16 cellular contexts compared by ENCODE assay signal in genomic region chr7:74280985-74281384, GRCh38. TPM values are rescaled to one million over a fixed set of nuclear protein-coding genes. Genes with fewer than 3 reads are reported as not detected.
A peak's percentile ranks its signal among the peaks of the same experiment; 100 is the strongest.
DNase-seq lines count a peak whose midpoint lies in the region; ATAC-seq, FAIRE-seq and TF ChIP-seq lines count a peak whose summit lies in the region.
"Had no signal": no experiment of that assay in that cellular context is flagged by ENCODE, and none has a peak within 500 bp of the region (broad histone marks: within the 10 kb centered on the region; RNA-seq: fewer than 3 reads in every experiment).

No MANE protein-coding gene starts in this region.

- H2AFZ ChIP-seq in HepG2 (ENCODE audit: low read length), result no peak overlapping the region
- H2AFZ ChIP-seq in astrocyte (ENCODE audit: low read depth, low read length), result no peak overlapping the region
- H2AFZ ChIP-seq in hepatocyte, result no peak overlapping the region
- H2AFZ ChIP-seq: GM23338 had no signal

- H3K36me3 ChIP-seq in HepG2 (replicated peaks in 1 of 2; ENCODE audit: control insufficient read depth in 1 of 2, insufficient read depth in 2 of 2, low read length in 2 of 2), result no peaks in the 10 kb centered on the region
- no peaks in the 10 kb centered on the region for H3K36me3 ChIP-seq in right lobe of liver
- H3K36me3 ChIP-seq in astrocyte (ENCODE audit: insufficient read depth, low read length), result no peaks in the 10 kb centered on the region
- H3K36me3 ChIP-seq in hepatocyte (replicated peaks; ENCODE audit: insufficient read depth, low read depth), result no peaks in the 10 kb centered on the region
- no peaks in the 10 kb centered on the region for H3K36me3 ChIP-seq in transverse colon
- H3K36me3 ChIP-seq: ovary had no signal

- TF ChIP-seq CTCF in HepG2 (CRISPR knock-in tag; IDR thresholded peaks at IDR 0.05), result no peak
- TF ChIP-seq CTCF in right lobe of liver (IDR thresholded peaks at IDR 0.05), result no peak
- TF ChIP-seq CTCF in astrocyte (IDR thresholded peaks at IDR 0.05; ENCODE audit: insufficient read depth, low read depth, low read length), result no peak
- TF ChIP-seq CTCF in hepatocyte (IDR thresholded peaks at IDR 0.05; ENCODE audit: poor library complexity), result no peak
- TF ChIP-seq CTCF in transverse colon (IDR thresholded peaks at IDR 0.05), result no peak

- H3K27me3 ChIP-seq in HepG2 (ENCODE audit: control insufficient read depth in 1 of 2, insufficient read depth in 2 of 2, low read length in 2 of 2) (peaks cover 0 to 12% of the 10 kb centered on the region in 2 experiments; a peak in 2 of 5 replicates), right lobe of liver (no peaks in the 10 kb centered on the region), astrocyte (ENCODE audit: insufficient read depth, low read length) (no peaks in the 10 kb centered on the region), hepatocyte (no peaks in the 10 kb centered on the region), transverse colon (no peaks in the 10 kb centered on the region)
- H3K27me3 ChIP-seq: ovary had no signal

- no peaks in the 10 kb centered on the region for H3K36me3 Mint-ChIP-seq in astrocyte (ENCODE audit: low read depth, unreplicated experiment)
- H3K36me3 Mint-ChIP-seq in natural killer cell treated with Interleukin-12 subunit alpha and Interleukin-12 subunit beta and Interleukin-15 and Interleukin-18, amount 100 ng/mL, for 72 hours, result no peaks in the 10 kb centered on the region

- H3K27ac ChIP-seq in HepG2 (ENCODE audit: extremely low read length, insufficient read depth, low read length) (no peak overlapping the region), right lobe of liver (no peak overlapping the region), astrocyte (ENCODE audit: low read depth, low read length) (no peak overlapping the region), hepatocyte (peak overlapping the region; percentile 92), transverse colon (peak overlapping the region in 2 of 4 donors; percentile 71 to 78)
- H3K27ac ChIP-seq: ovary had no signal

- intact Hi-C loops in HepG2 (cut with micrococcal nuclease; ENCODE audit: unreplicated experiment), result no loop called here
- intact Hi-C loops in right lobe of liver (cut with DNase I), result no loop called here
- intact Hi-C loops in transverse colon (cut with DNase I; ENCODE audit: low total_unique reads), result no loop called here

- H3K9ac ChIP-seq in HepG2 (ENCODE audit: insufficient read depth, low read depth, low read length) (no peak overlapping the region), astrocyte (ENCODE audit: low read length) (peak overlapping the region; percentile 1)

- H3K4me1 ChIP-seq in HepG2 (ENCODE audit: insufficient read depth, low read length) (peaks cover 53% of the 10 kb centered on the region), right lobe of liver (no peaks in the 10 kb centered on the region), astrocyte (ENCODE audit: insufficient read depth, low read length) (peaks cover 15% of the 10 kb centered on the region), hepatocyte (ENCODE audit: insufficient read depth) (peaks cover 14% of the 10 kb centered on the region), transverse colon (peaks cover 15 to 43% (median 34%) of the 10 kb centered on the region in 4 donors)

- POLR2A ChIA-PET in HepG2 (lab: Yijun Ruan, JAX), result interaction anchor here (0.6 to 3.8 kb wide), 4 partner anchors 10 to 96 kb away, joined by 3 to 43 read pairs (median 10); partner anchors contain the start of gene CLIP2

- no peaks in the 10 kb centered on the region for H3K9me3 Mint-ChIP-seq in astrocyte (ENCODE audit: unreplicated experiment)
- no peaks in the 10 kb centered on the region for H3K9me3 Mint-ChIP-seq in natural killer cell treated with Interleukin-12 subunit alpha and Interleukin-12 subunit beta and Interleukin-15 and Interleukin-18, amount 100 ng/mL, for 72 hours
- H3K9me3 Mint-ChIP-seq: CD4-positive, alpha-beta memory T cell; GM23338; T-helper 1 cell treated with Interleukin-12 subunit alpha and Interleukin-12 subunit beta and Interleukin-4 antibody, amounts not matched to agents 30 μg/mL and 1 μg/mL, for 36 hours had no signal

- TF ChIP-seq POLR2A in HepG2 (IDR thresholded peaks at IDR 0.05; ENCODE audit: insufficient read depth in 1 of 2, low read depth in 2 of 2, low read length in 2 of 2) (no peak), right lobe of liver (IDR thresholded peaks at IDR 0.05) (no peak), transverse colon (IDR thresholded peaks at IDR 0.05) (no peak)

- peak overlapping the region; percentile 66 for H3K4me2 ChIP-seq in HepG2 (ENCODE audit: low read depth, low read length)
- no peak overlapping the region for H3K4me2 ChIP-seq in astrocyte (ENCODE audit: low read length)
- H3K4me2 ChIP-seq in hepatocyte, result no peak overlapping the region

- peak overlapping the region; percentile 8 for H3K4me3 Mint-ChIP-seq in astrocyte (ENCODE audit: unreplicated experiment)
- H3K4me3 Mint-ChIP-seq in natural killer cell treated with Interleukin-12 subunit alpha and Interleukin-12 subunit beta and Interleukin-15 and Interleukin-18, amount 100 ng/mL, for 72 hours, result no peak overlapping the region
- H3K4me3 Mint-ChIP-seq: CD4-positive, alpha-beta memory T cell; GM23338; T-helper 1 cell treated with Interleukin-12 subunit alpha and Interleukin-12 subunit beta and Interleukin-4 antibody, amounts not matched to agents 30 μg/mL and 1 μg/mL, for 36 hours had no signal

- H3K4me3 ChIP-seq in HepG2 (replicated peaks in 1 of 3; ENCODE audit: insufficient read depth in 1 of 3, low read depth in 2 of 3, low read length in 3 of 3) (no peak overlapping the region; a peak in 1 of 6 replicates), right lobe of liver (no peak overlapping the region), astrocyte (ENCODE audit: insufficient read depth, low read depth, low read length) (no peak overlapping the region), hepatocyte (no peak overlapping the region), transverse colon (no peak overlapping the region)
- H3K4me3 ChIP-seq: GM23338, ovary, skin epidermis had no signal

- H3K79me2 ChIP-seq in HepG2 (ENCODE audit: insufficient read depth, low read length), result no peaks in the 10 kb centered on the region
- no peaks in the 10 kb centered on the region for H3K79me2 ChIP-seq in astrocyte (ENCODE audit: insufficient read depth, low read length)
- no peaks in the 10 kb centered on the region for H3K79me2 ChIP-seq in hepatocyte

- no peak for FAIRE-seq in HepG2 (lab: Jason Lieb, UNC)
- no peak for FAIRE-seq in astrocyte (lab: Jason Lieb, UNC)
- FAIRE-seq: A204.1, GM12891 had no signal

- H3K9me2 ChIP-seq in hepatocyte (replicated peaks; ENCODE audit: insufficient read depth), result no peaks in the 10 kb centered on the region

- WGBS in HepG2 (ENCODE audit: low lambda C conversion rate), result 3% methylated on average over 7 of the region's 8 CpGs
- 84% methylated on average over 5 of the region's 8 CpGs for WGBS in right lobe of liver (ENCODE audit: insufficient coverage, low coverage, low lambda C conversion rate, missing lambda C conversion rate)
- WGBS in hepatocyte (ENCODE audit: low lambda C conversion rate, missing lambda C conversion rate), result 86% methylated on average over 8 of the region's 8 CpGs
- WGBS in transverse colon (ENCODE audit: low coverage in 1 of 2), 2 donors, result 90 to 93% methylated on average over 3 to 8 of the region's 8 CpGs

- H3K27ac Mint-ChIP-seq in astrocyte (ENCODE audit: unreplicated experiment), result peak overlapping the region; percentile 44
- no peak overlapping the region for H3K27ac Mint-ChIP-seq in natural killer cell treated with Interleukin-12 subunit alpha and Interleukin-12 subunit beta and Interleukin-15 and Interleukin-18, amount 100 ng/mL, for 72 hours
- H3K27ac Mint-ChIP-seq: CD4-positive, alpha-beta memory T cell; T-helper 1 cell treated with Interleukin-12 subunit alpha and Interleukin-12 subunit beta and Interleukin-4 antibody, amounts not matched to agents 30 μg/mL and 1 μg/mL, for 36 hours had no signal

- DNase-seq in HepG2 (ENCODE audit: low spot score), result no peak
- no peak for DNase-seq in right lobe of liver
- DNase-seq in astrocyte (ENCODE audit: low read depth), result no peak
- DNase-seq in hepatocyte (ENCODE audit: low spot score), result no peak
- DNase-seq in H4 (ENCODE audit: low spot score), result no peak
- no peak for DNase-seq in transverse colon
- no peak for DNase-seq in natural killer cell treated with Interleukin-12 subunit alpha and Interleukin-12 subunit beta and Interleukin-15 and Interleukin-18, amount 100 ng/mL, for 72 hours (ENCODE audit: low spot score)
- DNase-seq in NCI-H187 (lab: John Stamatoyannopoulos, UW), result no peak
- DNase-seq: CD4-positive, alpha-beta memory T cell; midbrain; ovary had no signal

- BruUV-seq in HepG2 (replicated peaks; lab: Mats Ljungman, UMichigan), result no TSS peak

- no peaks in the 10 kb centered on the region for H4K20me1 ChIP-seq in HepG2 (ENCODE audit: insufficient read depth, low read length)
- H4K20me1 ChIP-seq in astrocyte (ENCODE audit: insufficient read depth, low read length), result no peaks in the 10 kb centered on the region
- no peaks in the 10 kb centered on the region for H4K20me1 ChIP-seq in hepatocyte (ENCODE audit: insufficient read depth, poor library complexity, severe bottlenecking)

- peaks cover 13% of the 10 kb centered on the region for H3K4me1 Mint-ChIP-seq in astrocyte (ENCODE audit: low read depth, unreplicated experiment)
- peaks cover 2 to 8% of the 10 kb centered on the region in 2 donors for H3K4me1 Mint-ChIP-seq in natural killer cell treated with Interleukin-12 subunit alpha and Interleukin-12 subunit beta and Interleukin-15 and Interleukin-18, amount 100 ng/mL, for 72 hours (ENCODE audit: low read depth in 2 of 2)

- ATAC-seq in HepG2 (peak; percentile 22), right lobe of liver (no peak)
- no peak for ATAC-seq in natural killer cell treated with Interleukin-12 subunit alpha and Interleukin-12 subunit beta and Interleukin-15 and Interleukin-18, amount 100 ng/mL, for 72 hours
- ATAC-seq: GM23338 had no signal

- H3K27me3 Mint-ChIP-seq in astrocyte (ENCODE audit: low read depth, unreplicated experiment), result no peaks in the 10 kb centered on the region
- H3K27me3 Mint-ChIP-seq in natural killer cell treated with Interleukin-12 subunit alpha and Interleukin-12 subunit beta and Interleukin-15 and Interleukin-18, amount 100 ng/mL, for 72 hours, result peaks cover 0 to 4% of the 10 kb centered on the region in 2 donors

- H3K9me3 ChIP-seq in HepG2 (ENCODE audit: low read length), result no peaks in the 10 kb centered on the region
- H3K9me3 ChIP-seq in right lobe of liver, result no peaks in the 10 kb centered on the region
- H3K9me3 ChIP-seq in astrocyte (ENCODE audit: insufficient read depth, low read depth, low read length), result no peaks in the 10 kb centered on the region
- H3K9me3 ChIP-seq in hepatocyte (ENCODE audit: low read depth), result no peaks in the 10 kb centered on the region
- no peaks in the 10 kb centered on the region for H3K9me3 ChIP-seq in transverse colon
- H3K9me3 ChIP-seq: ovary had no signal

- CTCF ChIA-PET in HepG2 (lab: Yijun Ruan, JAX; ENCODE audit: low intra/inter-chr PET ratio, low total read pairs), result no interaction called here

- in situ Hi-C loops in HepG2 (cut with HindIII; ENCODE audit: extremely low pct_ligation_motif_present, low pct_unique_long_range_greater_than_20kb) (no loop called here), transverse colon (cut with MboI; ENCODE audit: low pct_ligation_motif_present in 1 of 4, low pct_unique_long_range_greater_than_20kb in 1 of 4, low sequenced_read_pairs in 3 of 4) (no loop called here)

- TF ChIP-seq EP300 in HepG2 (IDR thresholded peaks at IDR 0.05; ENCODE audit: low read depth in 2 of 2, low read length in 2 of 2), result no peak
- no peak for TF ChIP-seq EP300 in HepG2 (CRISPR knock-in tag; IDR thresholded peaks at IDR 0.05; ENCODE audit: borderline replicate concordance)
- TF ChIP-seq EP300 in transverse colon (IDR thresholded peaks at IDR 0.05; ENCODE audit: low read depth), result no peak

- no peak for TF ChIP-seq RAD21 in HepG2 (CRISPR knock-in tag; IDR thresholded peaks at IDR 0.05)

RNA-seq across cellular contexts. Expression of gene CLIP2, which starts 8.2 kb away (rescaled TPM):
- total RNA-seq in HepG2 (2016; rRNA removed; fragmentation: Illumina TruSeq; extraction: Trizol) (13.6 and 17.4 TPM in 2 replicates), right lobe of liver (1 to 10 TPM; 2.8 to 6.8 (median 4.2) TPM), astrocyte (31.4 and 35.4 TPM in 2 replicates), hepatocyte (28.1 and 28.5 TPM in 2 replicates), transverse colon (100 to 1,000 TPM in 3 of 4 donors, 10 to 100 TPM in 1; 84.5 to 157 (median 111) TPM)
- 7.5 and 7.6 TPM in 2 replicates for total RNA-seq in HepG2 (2016; cell fraction: cytosol; rRNA removed; fragmentation: Illumina TruSeq; extraction: Trizol; ENCODE audit: low read depth)
- 10.6 and 19.9 TPM in 2 replicates for total RNA-seq in HepG2 (2016; cell fraction: insoluble cytoplasmic fraction; rRNA removed; fragmentation: Illumina TruSeq; extraction: Trizol)
- 9.6 and 10.3 TPM in 2 replicates for total RNA-seq in HepG2 (2016; cell fraction: membrane; rRNA removed; fragmentation: Illumina TruSeq; extraction: Trizol)
- 15.2 and 16.4 TPM in 2 replicates for total RNA-seq in HepG2 (2016; cell fraction: nucleus; rRNA removed; fragmentation: Illumina TruSeq; extraction: Trizol)
- polyA plus RNA-seq in HepG2 (2011; rRNA removed) (6.5 and 9.2 TPM in 2 replicates), hepatocyte (16.8 and 17.9 TPM in 2 replicates)
- polyA plus RNA-seq in HepG2 (2011; cell fraction: cytosol; rRNA removed), result 6.5 and 7.4 TPM in 2 replicates
- 19.0 and 19.1 TPM in 2 replicates for polyA plus RNA-seq in HepG2 (2011; cell fraction: nucleus; rRNA removed)
- 14.2 and 32.5 TPM in 2 replicates for polyA plus RNA-seq in HepG2 (2012)
- polyA plus RNA-seq in HepG2 (2016; cell fraction: cytosol; fragmentation: Illumina TruSeq; extraction: Trizol; ENCODE audit: low read depth), result 1.6 and 1.8 TPM in 2 replicates
- 10.0 and 13.1 TPM in 2 replicates for polyA plus RNA-seq in HepG2 (2016; cell fraction: insoluble cytoplasmic fraction; fragmentation: Illumina TruSeq; extraction: Trizol; ENCODE audit: low read depth)
- polyA plus RNA-seq in HepG2 (2016; cell fraction: membrane; fragmentation: Illumina TruSeq; extraction: Trizol; ENCODE audit: low read depth), result 4.5 and 5.2 TPM in 2 replicates
- polyA plus RNA-seq in HepG2 (2016; cell fraction: nucleus; fragmentation: Illumina TruSeq; extraction: Trizol; ENCODE audit: insufficient read depth, low read depth), result 22.6 and 24.8 TPM in 2 replicates
- 2.9 and 19.1 TPM in 2 replicates for polyA minus RNA-seq in HepG2 (2011; rRNA and poly(A)+ RNA removed; ENCODE audit: low replicate concordance)
- 9.1 and 11.1 TPM in 2 replicates for polyA minus RNA-seq in HepG2 (2011; cell fraction: cytosol; rRNA and poly(A)+ RNA removed)
- polyA minus RNA-seq in HepG2 (2011; cell fraction: nucleus; rRNA and poly(A)+ RNA removed), result 14.3 and 17.3 TPM in 2 replicates
- total RNA-seq in H4 (2014; rRNA removed; shearing (Covaris generic)), result 10.6 and 18.0 TPM in 2 replicates
- 10 to 100 TPM; 12.2 to 17.0 TPM for total RNA-seq in natural killer cell treated with Interleukin-12 subunit alpha and Interleukin-12 subunit beta and Interleukin-15 and Interleukin-18, amount 100 ng/mL, for 72 hours

RNA-seq across cellular contexts. Expression of gene RFC2, which starts 26.8 kb away (rescaled TPM):
- total RNA-seq in HepG2 (2016; rRNA removed; fragmentation: Illumina TruSeq; extraction: Trizol) (43.5 and 51.2 TPM in 2 replicates), right lobe of liver (10 to 100 TPM in 5 of 6 experiments, 1 to 10 TPM in 1; 8.0 to 21.3 (median 12.2) TPM), astrocyte (10.3 and 12.3 TPM in 2 replicates), hepatocyte (14.6 and 16.8 TPM in 2 replicates), transverse colon (10 to 100 TPM in 2 of 4 donors, 1 to 10 TPM in 2; 6.7 to 17.3 (median 9.3) TPM)
- total RNA-seq in HepG2 (2016; cell fraction: cytosol; rRNA removed; fragmentation: Illumina TruSeq; extraction: Trizol; ENCODE audit: low read depth), result 22.7 TPM in 2 replicates
- total RNA-seq in HepG2 (2016; cell fraction: insoluble cytoplasmic fraction; rRNA removed; fragmentation: Illumina TruSeq; extraction: Trizol), result 44.7 and 55.0 TPM in 2 replicates
- total RNA-seq in HepG2 (2016; cell fraction: membrane; rRNA removed; fragmentation: Illumina TruSeq; extraction: Trizol), result 29.4 and 29.5 TPM in 2 replicates
- 16.1 and 16.4 TPM in 2 replicates for total RNA-seq in HepG2 (2016; cell fraction: nucleus; rRNA removed; fragmentation: Illumina TruSeq; extraction: Trizol)
- polyA plus RNA-seq in HepG2 (2011; rRNA removed) (14.2 and 14.6 TPM in 2 replicates), hepatocyte (21.8 and 25.4 TPM in 2 replicates)
- 12.7 and 17.2 TPM in 2 replicates for polyA plus RNA-seq in HepG2 (2011; cell fraction: cytosol; rRNA removed)
- 4.5 TPM in 2 replicates for polyA plus RNA-seq in HepG2 (2011; cell fraction: nucleus; rRNA removed)
- 8.2 and 15.6 TPM in 2 replicates for polyA plus RNA-seq in HepG2 (2012)
- 20.5 and 22.0 TPM in 2 replicates for polyA plus RNA-seq in HepG2 (2016; cell fraction: cytosol; fragmentation: Illumina TruSeq; extraction: Trizol; ENCODE audit: low read depth)
- 64.2 and 73.3 TPM in 2 replicates for polyA plus RNA-seq in HepG2 (2016; cell fraction: insoluble cytoplasmic fraction; fragmentation: Illumina TruSeq; extraction: Trizol; ENCODE audit: low read depth)
- polyA plus RNA-seq in HepG2 (2016; cell fraction: membrane; fragmentation: Illumina TruSeq; extraction: Trizol; ENCODE audit: low read depth), result 28.2 TPM in 2 replicates
- polyA plus RNA-seq in HepG2 (2016; cell fraction: nucleus; fragmentation: Illumina TruSeq; extraction: Trizol; ENCODE audit: insufficient read depth, low read depth), result 27.9 and 32.8 TPM in 2 replicates
- polyA minus RNA-seq in HepG2 (2011; rRNA and poly(A)+ RNA removed; ENCODE audit: low replicate concordance), result 19.7 and 106 TPM in 2 replicates
- polyA minus RNA-seq in HepG2 (2011; cell fraction: cytosol; rRNA and poly(A)+ RNA removed), result 11.3 and 12.6 TPM in 2 replicates
- 9.6 and 11.5 TPM in 2 replicates for polyA minus RNA-seq in HepG2 (2011; cell fraction: nucleus; rRNA and poly(A)+ RNA removed)
- total RNA-seq in H4 (2014; rRNA removed; shearing (Covaris generic)), result 80.6 and 97.3 TPM in 2 replicates
- total RNA-seq in natural killer cell treated with Interleukin-12 subunit alpha and Interleukin-12 subunit beta and Interleukin-15 and Interleukin-18, amount 100 ng/mL, for 72 hours, result 10 to 100 TPM; 66.4 to 87.5 TPM
